Comparison of ENCODE assay signal across 1 cellular context in the genomic region with DNA sequence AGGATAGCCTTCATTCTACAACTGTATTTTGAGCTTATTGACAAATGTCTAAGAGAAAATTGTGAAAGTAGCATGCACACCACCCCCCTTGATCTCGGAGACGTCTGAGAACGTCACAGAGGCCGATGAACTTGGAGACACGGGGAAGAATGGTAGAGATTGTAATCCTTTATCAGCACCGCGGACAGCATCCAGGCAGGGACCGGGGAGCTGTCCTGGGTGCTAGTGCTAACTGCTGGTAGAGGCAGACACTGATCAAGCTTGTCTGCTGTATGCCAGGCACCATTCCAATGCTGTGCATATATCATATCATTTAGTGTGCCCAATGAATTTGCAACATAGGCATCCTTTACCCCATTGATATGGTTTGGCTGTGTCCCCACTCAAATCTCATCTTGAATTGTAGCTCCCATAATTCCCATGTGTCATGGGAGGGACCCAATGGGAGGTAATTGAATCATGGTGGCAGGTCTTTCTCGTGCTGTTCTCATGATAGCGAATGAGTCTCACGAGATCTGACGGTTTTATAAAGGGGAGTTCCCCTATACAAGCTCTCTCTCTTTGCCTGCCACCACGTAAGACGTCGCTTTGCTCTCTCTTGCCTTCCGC.
TF ChIP-seq lines count a peak whose summit lies in the region.

No MANE protein-coding gene starts in this region.

TF ChIP-seq in K562, 482 proteins besides CTCF, POLR2A, EP300 and RAD21 (continued from another document):
- TF ChIP-seq ARNT (IDR thresholded peaks at IDR 0.05): no peak
- TF ChIP-seq ZNF232 (CRISPR knock-in tag; IDR thresholded peaks at IDR 0.05): peak; percentile 100
- no peak for TF ChIP-seq LEF1 (IDR thresholded peaks at IDR 0.05)
- TF ChIP-seq ZNF77 (CRISPR knock-in tag; IDR thresholded peaks at IDR 0.05): no peak
- peak; percentile 94; the same call in 1 of the 2 replicates for TF ChIP-seq NR4A1 (CRISPR knock-in tag; IDR thresholded peaks at IDR 0.05)
- TF ChIP-seq NR4A1 (tag; IDR thresholded peaks at IDR 0.05): peak; percentile 79
- TF ChIP-seq ZNF408 (CRISPR knock-in tag; IDR thresholded peaks at IDR 0.05; ENCODE audit: low read depth): no peak
TF ChIP-seq in K562: peak in this region for 177.
